ENCODE assay signal across 10 cellular contexts in the genomic region with DNA sequence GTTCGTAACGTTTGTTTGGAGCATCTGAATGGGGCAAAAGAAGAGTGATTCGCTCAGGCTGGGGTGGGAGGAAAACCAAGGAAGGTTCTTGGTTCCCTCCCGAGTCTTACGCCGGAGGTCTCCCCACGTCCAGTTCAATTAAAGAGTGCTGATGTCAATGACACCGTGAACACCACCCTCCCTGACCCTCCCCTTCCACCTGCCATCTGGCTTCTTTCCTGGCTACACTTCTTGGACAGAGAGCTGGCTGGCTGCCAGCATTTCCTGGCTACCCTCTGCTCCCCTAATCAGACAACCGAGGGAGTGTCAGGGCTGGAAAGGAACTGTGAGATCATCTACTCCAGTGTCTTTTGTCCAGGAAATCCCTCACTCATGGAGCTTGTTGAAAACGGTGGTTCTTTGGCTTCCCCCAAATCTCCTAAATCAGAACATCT. TPM values are rescaled to one million over a fixed set of nuclear protein-coding genes. Genes with fewer than 3 reads are reported as not detected.
A peak's percentile ranks its signal among the peaks of the same experiment; 100 is the strongest.
DNase-seq lines count a peak whose midpoint lies in the region; ATAC-seq and TF ChIP-seq lines count a peak whose summit lies in the region.
"Had no signal": no experiment of that assay in that cellular context is flagged by ENCODE, and none has a peak within 500 bp of the region (broad histone marks: within the 10 kb centered on the region; RNA-seq: fewer than 3 reads in every experiment).

No MANE protein-coding gene starts in this region.

- H3K4me1 Mint-ChIP-seq in CD14-positive monocyte, result peaks cover 9% of the 10 kb centered on the region
- H3K4me1 Mint-ChIP-seq in activated naive CD8-positive, alpha-beta T cell treated with anti-CD3 and anti-CD28 coated beads for 36 hours, result no peaks in the 10 kb centered on the region
- H3K4me1 Mint-ChIP-seq: activated CD4-positive, alpha-beta T cell treated with anti-CD3 and anti-CD28 coated beads for 36 hours; stimulated activated memory B cell treated with anti-CD40 and anti-IgM and Interleukin-4, amounts not matched to agents 10 μg/mL and 1 μg/mL and 100 μg/mL, for 72 hours had no signal

- H3K36me3 ChIP-seq in mucosa of stomach (ENCODE audit: control insufficient read depth, insufficient read depth, low read length), result no peaks in the 10 kb centered on the region

- H3K9me3 ChIP-seq in mucosa of stomach (ENCODE audit: control insufficient read depth, low read length), result no peaks in the 10 kb centered on the region

- peak overlapping the region; percentile 34 for H3K9ac ChIP-seq in mucosa of stomach (ENCODE audit: low read length)

- H3K27ac Mint-ChIP-seq in CD14-positive monocyte, result no peak overlapping the region
- H3K27ac Mint-ChIP-seq in activated naive CD8-positive, alpha-beta T cell treated with anti-CD3 and anti-CD28 coated beads for 36 hours, result no peak overlapping the region
- H3K27ac Mint-ChIP-seq: activated CD4-positive, alpha-beta T cell treated with anti-CD3 and anti-CD28 coated beads for 36 hours; stimulated activated memory B cell treated with anti-CD40 and anti-IgM and Interleukin-4, amounts not matched to agents 10 μg/mL and 1 μg/mL and 100 μg/mL, for 72 hours had no signal

- peaks cover 2 to 25% (median 10%) of the 10 kb centered on the region in 3 donors for H3K27me3 Mint-ChIP-seq in CD14-positive monocyte (ENCODE audit: low read depth in 3 of 3)
- peaks cover 13% of the 10 kb centered on the region for H3K27me3 Mint-ChIP-seq in activated naive CD8-positive, alpha-beta T cell treated with anti-CD3 and anti-CD28 coated beads for 36 hours

- peaks cover 9% of the 10 kb centered on the region for H3K4me1 ChIP-seq in mucosa of stomach (ENCODE audit: control insufficient read depth, insufficient read depth, low read length)

- H3K27me3 ChIP-seq in mucosa of stomach (ENCODE audit: control insufficient read depth, insufficient read depth, low read length), result no peaks in the 10 kb centered on the region

- H3K4me3 ChIP-seq in choroid plexus epithelial cell (ENCODE audit: low read depth, low read length), result no peak overlapping the region
- no peak overlapping the region for H3K4me3 ChIP-seq in mucosa of stomach (ENCODE audit: low read length)

- no peak for ATAC-seq in HG02798 (IDR thresholded peaks at IDR 0.05; ENCODE audit: poor library complexity, unreplicated experiment)
- ATAC-seq: stimulated activated memory B cell treated with anti-CD40 and anti-IgM and Interleukin-4, amounts not matched to agents 10 μg/mL and 1 μg/mL and 100 μg/mL, for 72 hours had no signal

- no peaks in the 10 kb centered on the region for H3K36me3 Mint-ChIP-seq in CD14-positive monocyte
- H3K36me3 Mint-ChIP-seq in activated naive CD8-positive, alpha-beta T cell treated with anti-CD3 and anti-CD28 coated beads for 36 hours, result no peaks in the 10 kb centered on the region
- H3K36me3 Mint-ChIP-seq: stimulated activated memory B cell treated with anti-CD40 and anti-IgM and Interleukin-4, amounts not matched to agents 10 μg/mL and 1 μg/mL and 100 μg/mL, for 72 hours had no signal

- intact Hi-C loops in CD14-positive monocyte (cut with micrococcal nuclease), result no loop called here

- TF ChIP-seq CTCF in CD14-positive monocyte (IDR thresholded peaks at IDR 0.05), result peak; percentile 56
- TF ChIP-seq CTCF in choroid plexus epithelial cell (conservative IDR thresholded peaks at IDR 0.05; ENCODE audit: low read depth, low read length), result no peak

- H3K4me3 Mint-ChIP-seq in CD14-positive monocyte, result peak overlapping the region in 1 of 2 donors; percentile 57
- H3K4me3 Mint-ChIP-seq in activated naive CD8-positive, alpha-beta T cell treated with anti-CD3 and anti-CD28 coated beads for 36 hours, result no peak overlapping the region
- H3K4me3 Mint-ChIP-seq: activated CD4-positive, alpha-beta T cell treated with anti-CD3 and anti-CD28 coated beads for 36 hours; stimulated activated memory B cell treated with anti-CD40 and anti-IgM and Interleukin-4, amounts not matched to agents 10 μg/mL and 1 μg/mL and 100 μg/mL, for 72 hours had no signal

- peaks cover 0 to 5% (median 0%) of the 10 kb centered on the region in 7 donors for H3K9me3 Mint-ChIP-seq in CD14-positive monocyte
- no peaks in the 10 kb centered on the region for H3K9me3 Mint-ChIP-seq in activated naive CD8-positive, alpha-beta T cell treated with anti-CD3 and anti-CD28 coated beads for 36 hours
- H3K9me3 Mint-ChIP-seq: stimulated activated memory B cell treated with anti-CD40 and anti-IgM and Interleukin-4, amounts not matched to agents 10 μg/mL and 1 μg/mL and 100 μg/mL, for 72 hours had no signal

- no peak for DNase-seq in CD14-positive monocyte (ENCODE audit: low spot score)
- peak; percentile 8 for DNase-seq in NCI-H2029 treated with DMSO at 0.1 percent for 48 hours (lab: John Stamatoyannopoulos, UW)
- peak; percentile 13 for DNase-seq in choroid plexus epithelial cell (ENCODE audit: low read depth)
- no peak for DNase-seq in NAMALWA (ENCODE audit: low spot score)
- DNase-seq in activated naive CD8-positive, alpha-beta T cell treated with anti-CD3 and anti-CD28 coated beads for 36 hours, result no peak
- DNase-seq in inferior parietal cortex (ENCODE audit: extremely low spot score), result no peak

RNA-seq across cellular contexts. Expression of gene FFAR4, which starts 24.1 kb away (rescaled TPM):
- 1 to 10 TPM in 1 of 2 donors, under 1 TPM in 1; 0.97 to 1.1 TPM for polyA plus RNA-seq in CD14-positive monocyte
- not detected for total RNA-seq in activated naive CD8-positive, alpha-beta T cell treated with anti-CD3 and anti-CD28 coated beads for 36 hours
- total RNA-seq: activated CD4-positive, alpha-beta T cell treated with anti-CD3 and anti-CD28 coated beads for 36 hours had no signal

RNA-seq across cellular contexts. Expression of gene CEP55, which starts 46.0 kb away (rescaled TPM):
- polyA plus RNA-seq in CD14-positive monocyte, result under 1 TPM in 1 of 2 donors, not detected in 1; 0.26 TPM
- total RNA-seq in activated naive CD8-positive, alpha-beta T cell treated with anti-CD3 and anti-CD28 coated beads for 36 hours, result 10 to 100 TPM; 47.6 to 52.0 TPM

RNA-seq across cellular contexts. Expression of gene RBP4, which starts 58.7 kb away (rescaled TPM):
- polyA plus RNA-seq in CD14-positive monocyte, result under 1 TPM in 1 of 2 donors, not detected in 1; 0.64 TPM
- not detected for total RNA-seq in activated naive CD8-positive, alpha-beta T cell treated with anti-CD3 and anti-CD28 coated beads for 36 hours
- total RNA-seq: activated CD4-positive, alpha-beta T cell treated with anti-CD3 and anti-CD28 coated beads for 36 hours had no signal

Comparison
In these comparisons a context has a peak if more than half of its experiments do, and no peak if none do; other contexts are left out.
1. DNase-seq: peak in NCI-H2029 treated with DMSO at 0.1 percent for 48 hours (single experiment) and choroid plexus epithelial cell (single experiment); none in CD14-positive monocyte (single experiment), NAMALWA (single experiment), activated naive CD8-positive, alpha-beta T cell treated with anti-CD3 and anti-CD28 coated beads for 36 hours (single experiment) and inferior parietal cortex (single experiment).